9 cellular contexts compared by ENCODE assay signal in genomic region chr19:3154957-3155736, GRCh38. TPM values are rescaled to one million over a fixed set of nuclear protein-coding genes. Genes with fewer than 3 reads are reported as not detected.
DNase-seq lines count a peak whose midpoint lies in the region; ATAC-seq lines count a peak whose summit lies in the region.
"Had no signal": no experiment of that assay in that cellular context is flagged by ENCODE, and none has a peak within 500 bp of the region (broad histone marks: within the 10 kb centered on the region; RNA-seq: fewer than 3 reads in every experiment).

No MANE protein-coding gene starts in this region.

- DNase-seq in NCI-H82 (lab: John Stamatoyannopoulos, UW) (peak; percentile 21), NCI-H82 treated with DMSO at 0.1 percent for 48 hours (lab: John Stamatoyannopoulos, UW; ENCODE audit: unreplicated experiment) (no peak), caudate nucleus (lab: John Stamatoyannopoulos, UW) (peak in 10 of 61 donors; percentile 3 to 54 (median 18)), memory B cell (ENCODE audit: low spot score in 2 of 2) (peak; percentile 50 to 65), NOMO-1 treated with DMSO at 0.1 percent for 48 hours (lab: John Stamatoyannopoulos, UW; ENCODE audit: unreplicated experiment) (no peak)
- peak in 3 of 4 experiments; percentile 38 to 40 (median 38) for DNase-seq in activated CD4-positive, CD25-positive, alpha-beta regulatory T cell (lab: John Stamatoyannopoulos, UW)
- peak; percentile 91 for DNase-seq in stimulated activated naive B cell treated with anti-CD40 and anti-IgM and Interleukin-4, amounts not matched to agents 10 μg/mL and 1 μg/mL and 100 μg/mL, for 72 hours

- peaks cover 0 to 8% (median 5%) of the 10 kb centered on the region in 3 donors for H3K4me1 Mint-ChIP-seq in IgD-negative memory B cell
- peaks cover 6% of the 10 kb centered on the region for H3K4me1 Mint-ChIP-seq in memory B cell
- peaks cover 11 to 16% of the 10 kb centered on the region in 2 donors for H3K4me1 Mint-ChIP-seq in stimulated activated naive B cell treated with anti-CD40 and anti-IgM and Interleukin-4, amounts not matched to agents 10 μg/mL and 1 μg/mL and 100 μg/mL, for 72 hours

- H3K36me3 Mint-ChIP-seq in IgD-negative memory B cell (no peaks in the 10 kb centered on the region), memory B cell (peaks cover 1% of the 10 kb centered on the region)
- H3K36me3 Mint-ChIP-seq in stimulated activated naive B cell treated with anti-CD40 and anti-IgM and Interleukin-4, amounts not matched to agents 10 μg/mL and 1 μg/mL and 100 μg/mL, for 72 hours, result peaks cover 7 to 8% of the 10 kb centered on the region in 2 donors

- H3K27me3 Mint-ChIP-seq in IgD-negative memory B cell (no peaks in the 10 kb centered on the region), memory B cell (no peaks in the 10 kb centered on the region)
- no peaks in the 10 kb centered on the region for H3K27me3 Mint-ChIP-seq in stimulated activated naive B cell treated with anti-CD40 and anti-IgM and Interleukin-4, amounts not matched to agents 10 μg/mL and 1 μg/mL and 100 μg/mL, for 72 hours

- H3K27ac Mint-ChIP-seq in IgD-negative memory B cell, result peak overlapping the region in 2 of 3 donors; percentile 19 to 59
- no peak overlapping the region for H3K27ac Mint-ChIP-seq in memory B cell
- H3K27ac Mint-ChIP-seq in stimulated activated naive B cell treated with anti-CD40 and anti-IgM and Interleukin-4, amounts not matched to agents 10 μg/mL and 1 μg/mL and 100 μg/mL, for 72 hours, result no peak overlapping the region

- peaks cover 0 to 2% (median under 1%) of the 10 kb centered on the region in 3 donors for H3K9me3 Mint-ChIP-seq in IgD-negative memory B cell
- H3K9me3 Mint-ChIP-seq in memory B cell, result peaks cover 1% of the 10 kb centered on the region
- H3K9me3 Mint-ChIP-seq in stimulated activated naive B cell treated with anti-CD40 and anti-IgM and Interleukin-4, amounts not matched to agents 10 μg/mL and 1 μg/mL and 100 μg/mL, for 72 hours, result peaks cover 3 to 5% of the 10 kb centered on the region in 2 donors

- H3K4me3 Mint-ChIP-seq in IgD-negative memory B cell (peak overlapping the region in 3 of 4 donors; percentile 41 to 81 (median 46)), memory B cell (no peak overlapping the region)
- H3K4me3 Mint-ChIP-seq in stimulated activated naive B cell treated with anti-CD40 and anti-IgM and Interleukin-4, amounts not matched to agents 10 μg/mL and 1 μg/mL and 100 μg/mL, for 72 hours, result no peak overlapping the region

- peak; percentile 98 for ATAC-seq in memory B cell (ENCODE audit: low read depth)
- ATAC-seq in stimulated activated naive B cell treated with anti-CD40 and anti-IgM and Interleukin-4, amounts not matched to agents 10 μg/mL and 1 μg/mL and 100 μg/mL, for 72 hours (replicated peaks), result peak; percentile 99

- H3K27ac ChIP-seq in caudate nucleus (ENCODE audit: low read depth, low read length), result peak overlapping the region; percentile 30
- H3K27ac ChIP-seq: C4-2B had no signal

RNA-seq across cellular contexts. Expression of gene GNA15, which starts 19.3 kb away (rescaled TPM):
- polyA plus RNA-seq in IgD-negative memory B cell, result not detected

RNA-seq across cellular contexts. Expression of gene S1PR4, which starts 23.4 kb away (rescaled TPM):
- 448 TPM for polyA plus RNA-seq in IgD-negative memory B cell

RNA-seq across cellular contexts. Expression of gene NCLN, which starts 30.6 kb away (rescaled TPM):
- polyA plus RNA-seq in IgD-negative memory B cell, result 29.9 TPM

Comparison
In these comparisons a context has a peak if more than half of its experiments do, and no peak if none do; other contexts are left out.
1. DNase-seq: peak in NCI-H82 (single experiment), activated CD4-positive, CD25-positive, alpha-beta regulatory T cell (3 of 4), memory B cell (2 of 2) and stimulated activated naive B cell treated with anti-CD40 and anti-IgM and Interleukin-4, amounts not matched to agents 10 μg/mL and 1 μg/mL and 100 μg/mL, for 72 hours (single experiment); none in NCI-H82 treated with DMSO at 0.1 percent for 48 hours (single experiment) and NOMO-1 treated with DMSO at 0.1 percent for 48 hours (single experiment).
2. H3K27ac Mint-ChIP-seq: peak in IgD-negative memory B cell (2 of 3); none in memory B cell (single experiment) and stimulated activated naive B cell treated with anti-CD40 and anti-IgM and Interleukin-4, amounts not matched to agents 10 μg/mL and 1 μg/mL and 100 μg/mL, for 72 hours (single experiment).
3. H3K4me3 Mint-ChIP-seq: peak in IgD-negative memory B cell (3 of 4); none in memory B cell (single experiment) and stimulated activated naive B cell treated with anti-CD40 and anti-IgM and Interleukin-4, amounts not matched to agents 10 μg/mL and 1 μg/mL and 100 μg/mL, for 72 hours (0 of 2).